15 cellular contexts compared by ENCODE assay signal in genomic region chr19:32201211-32201610, GRCh38.
DNase-seq lines count a peak whose midpoint lies in the region; ATAC-seq and TF ChIP-seq lines count a peak whose summit lies in the region.
"Had no signal": no experiment of that assay in that cellular context is flagged by ENCODE, and none has a peak within 500 bp of the region (broad histone marks: within the 10 kb centered on the region; RNA-seq: fewer than 3 reads in every experiment).

No MANE protein-coding gene starts in this region.

- H3K27me3 Mint-ChIP-seq in T-helper 17 cell: peaks cover 30% of the 10 kb centered on the region

- no peak for TF ChIP-seq POLR2A in spleen (IDR thresholded peaks at IDR 0.05)

- intact Hi-C loops in spleen (cut with DNase I; ENCODE audit: low total_unique reads): no loop called here

- 80 to 82% methylated on average over 2 of the region's 2 CpGs for WGBS in lung, 2 donors
- WGBS in spleen, 5 donors: 76 to 94% (median 88%) methylated on average over 2 of the region's 2 CpGs

- peaks cover 8% of the 10 kb centered on the region for H3K4me1 Mint-ChIP-seq in T-helper 17 cell
- H3K4me1 Mint-ChIP-seq: H9 had no signal

- H3K4me3 Mint-ChIP-seq in T-helper 17 cell: peak overlapping the region; percentile 80
- H3K4me3 Mint-ChIP-seq: H9 had no signal

- H3K36me3 ChIP-seq in lung (ENCODE audit: control insufficient read depth in 2 of 2, insufficient read depth in 2 of 2, low read length in 2 of 2): no peaks in the 10 kb centered on the region
- no peaks in the 10 kb centered on the region for H3K36me3 ChIP-seq in spleen
- H3K36me3 ChIP-seq: BE2C had no signal

- H3K36me3 Mint-ChIP-seq in T-helper 17 cell (ENCODE audit: low read depth): no peaks in the 10 kb centered on the region
- H3K36me3 Mint-ChIP-seq: CD4-positive, CD25-positive, alpha-beta regulatory T cell had no signal

- H3K9me3 ChIP-seq in T-helper 17 cell (ENCODE audit: control insufficient read depth, low read length, poor library complexity, severe bottlenecking) (no peaks in the 10 kb centered on the region), lung (ENCODE audit: control insufficient read depth in 2 of 2, insufficient read depth in 1 of 2, low read length in 1 of 2) (peaks cover 0 to 3% of the 10 kb centered on the region in 2 donors), spleen (peaks cover 0 to 11% (median 0%) of the 10 kb centered on the region in 8 donors)
- H3K9me3 ChIP-seq: A549, BE2C had no signal

- no peak overlapping the region for H3K27ac Mint-ChIP-seq in T-helper 17 cell

- H3K27me3 ChIP-seq in lung (ENCODE audit: control insufficient read depth, insufficient read depth) (no peaks in the 10 kb centered on the region), spleen (replicated peaks in 1 of 7) (peaks cover 0 to 39% (median 0%) of the 10 kb centered on the region in 7 donors)
- H3K27me3 ChIP-seq: BE2C had no signal

- DNase-seq in DMS79 (lab: John Stamatoyannopoulos, UW) (peak; percentile 40), T-helper 17 cell (no peak), lung (ENCODE audit: low spot score) (peak; percentile 17), spleen (peak; percentile 22), NCI-H187 (lab: John Stamatoyannopoulos, UW) (no peak)
- no peak for DNase-seq in stimulated activated naive CD8-positive, alpha-beta T cell treated with anti-CD3 and anti-CD28 coated beads, Interleukin-15, Interleukin-2, amounts not matched to agents 100 U/mL and 50 U/mL, for 24 hours
- DNase-seq: BE2C, DMS53, EL, GOT3, H9, IMR-90 had no signal

- H3K4me1 ChIP-seq in lung (ENCODE audit: control insufficient read depth in 2 of 2, insufficient read depth in 2 of 2, low read length in 2 of 2): peaks cover 0 to 1% of the 10 kb centered on the region in 2 donors
- H3K4me1 ChIP-seq in spleen: peaks cover 0 to 10% (median 0%) of the 10 kb centered on the region in 6 donors
- H3K4me1 ChIP-seq: A549, BE2C had no signal

- TF ChIP-seq CTCF in lung (IDR thresholded peaks at IDR 0.05; ENCODE audit: control extremely low read depth, extremely low read depth) (no peak), spleen (IDR thresholded peaks at IDR 0.05 in 8 of 11, conservative IDR thresholded peaks at IDR 0.05 in 3 of 11) (no peak)

- H3K4me3 ChIP-seq in lung (no peak overlapping the region), spleen (no peak overlapping the region)
- H3K4me3 ChIP-seq: A549 had no signal

- ATAC-seq in T-helper 17 cell (no peak), lung (ENCODE audit: insufficient read depth, low FRiP score) (no peak), HG03520 (IDR thresholded peaks at IDR 0.05; ENCODE audit: unreplicated experiment) (no peak)
- ATAC-seq in stimulated activated naive CD8-positive, alpha-beta T cell treated with anti-CD3 and anti-CD28 coated beads, Interleukin-15, Interleukin-2, amounts not matched to agents 100 U/mL and 50 U/mL, for 24 hours: no peak
- ATAC-seq: A549 had no signal

- no peak overlapping the region for H3K27ac ChIP-seq in lung (ENCODE audit: low read depth in 1 of 2, low read length in 1 of 2)
- H3K27ac ChIP-seq in spleen: no peak overlapping the region
- H3K27ac ChIP-seq: A549 had no signal

Comparison
In these comparisons a context has a peak if more than half of its experiments do, and no peak if none do; other contexts are left out.
1. DNase-seq: peak in DMS79 (single experiment), lung (single experiment) and spleen (single experiment); none in T-helper 17 cell (0 of 3), NCI-H187 (0 of 2) and stimulated activated naive CD8-positive, alpha-beta T cell treated with anti-CD3 and anti-CD28 coated beads, Interleukin-15, Interleukin-2, amounts not matched to agents 100 U/mL and 50 U/mL, for 24 hours (single experiment).